ENCODE assay signal across 14 cellular contexts in the genomic region with DNA sequence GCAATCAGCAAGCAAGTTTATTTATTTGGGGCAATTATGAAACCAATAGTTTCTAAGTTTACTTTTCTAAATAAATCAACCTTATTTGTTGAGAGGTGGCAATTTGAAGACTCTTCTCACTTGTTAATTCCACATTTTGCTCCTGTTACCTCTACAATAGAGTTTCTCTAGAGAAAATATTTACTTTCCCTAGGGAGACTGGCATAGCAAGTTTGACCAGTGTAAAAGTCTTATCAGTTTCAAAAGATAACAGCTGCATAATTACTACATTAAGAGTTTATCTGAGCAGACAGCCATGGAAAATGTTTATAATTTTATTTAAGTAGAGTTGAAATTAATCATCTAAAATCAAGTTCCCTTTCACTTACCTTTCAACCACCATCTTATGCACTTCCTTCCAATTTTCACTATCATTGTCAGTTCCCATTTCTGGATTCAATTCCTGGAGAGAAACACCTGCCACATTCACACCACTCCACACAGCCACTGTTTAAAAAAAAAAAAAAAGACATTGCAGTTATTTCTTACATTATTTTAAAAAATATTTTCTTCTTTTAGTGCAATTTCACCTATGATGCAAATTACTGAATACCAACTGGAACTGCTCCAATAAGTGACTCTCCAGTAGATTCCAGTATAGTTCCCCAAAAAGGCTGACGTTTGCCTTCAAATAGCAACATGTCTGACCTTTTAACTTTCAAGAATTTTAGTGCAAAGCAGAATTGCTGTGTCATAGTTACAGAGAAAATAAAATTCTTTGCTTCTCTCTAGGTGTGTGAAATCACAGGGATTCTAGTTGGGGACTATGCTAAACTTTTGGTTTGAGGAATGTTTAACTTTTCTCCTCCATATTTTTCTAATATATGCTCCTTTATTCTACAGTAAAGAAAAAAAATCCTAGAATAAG. TPM values are rescaled to one million over a fixed set of nuclear protein-coding genes. Genes with fewer than 3 reads are reported as not detected.
DNase-seq lines count a peak whose midpoint lies in the region; ATAC-seq and TF ChIP-seq lines count a peak whose summit lies in the region.
"Had no signal": no experiment of that assay in that cellular context is flagged by ENCODE, and none has a peak within 500 bp of the region (broad histone marks: within the 10 kb centered on the region; RNA-seq: fewer than 3 reads in every experiment).

No MANE protein-coding gene starts in this region.

- H3K4me1 Mint-ChIP-seq in activated T-cell treated with anti-CD3 and anti-CD28 coated beads, Interleukin-2, amount 50 U/mL, for 24 hours (ENCODE audit: low read depth): peaks cover 55% of the 10 kb centered on the region
- H3K4me1 Mint-ChIP-seq in central memory CD8-positive, alpha-beta T cell: peaks cover 26% of the 10 kb centered on the region
- H3K4me1 Mint-ChIP-seq in progenitor cell of endocrine pancreas (ENCODE audit: low read depth): peaks cover 52% of the 10 kb centered on the region

- peaks cover 92% of the 10 kb centered on the region for H3K36me3 Mint-ChIP-seq in activated T-cell treated with anti-CD3 and anti-CD28 coated beads, Interleukin-2, amount 50 U/mL, for 24 hours (ENCODE audit: low read depth)
- H3K36me3 Mint-ChIP-seq in central memory CD8-positive, alpha-beta T cell (ENCODE audit: insufficient read depth): peaks cover 70% of the 10 kb centered on the region
- peaks cover 82% of the 10 kb centered on the region for H3K36me3 Mint-ChIP-seq in progenitor cell of endocrine pancreas (ENCODE audit: insufficient read depth)

- no peak for TF ChIP-seq CTCF in progenitor cell of endocrine pancreas (IDR thresholded peaks at IDR 0.05; ENCODE audit: unreplicated experiment)

- ATAC-seq in central memory CD8-positive, alpha-beta T cell (replicated peaks; ENCODE audit: extremely low read depth, poor library complexity, severe bottlenecking): no peak
- ATAC-seq in HG02938 (IDR thresholded peaks at IDR 0.05; ENCODE audit: unreplicated experiment): no peak
- ATAC-seq: activated T-cell treated with anti-CD3 and anti-CD28 coated beads, Interleukin-2, amount 50 U/mL, for 4 hours had no signal

- peak overlapping the region; percentile 62 for H3K27ac Mint-ChIP-seq in activated T-cell treated with anti-CD3 and anti-CD28 coated beads, Interleukin-2, amount 50 U/mL, for 24 hours
- H3K27ac Mint-ChIP-seq in central memory CD8-positive, alpha-beta T cell (ENCODE audit: low read depth): peak overlapping the region; percentile 36
- peak overlapping the region; percentile 86 for H3K27ac Mint-ChIP-seq in progenitor cell of endocrine pancreas

- no peaks in the 10 kb centered on the region for H3K9me3 Mint-ChIP-seq in activated T-cell treated with anti-CD3 and anti-CD28 coated beads, Interleukin-2, amount 50 U/mL, for 24 hours
- no peaks in the 10 kb centered on the region for H3K9me3 Mint-ChIP-seq in central memory CD8-positive, alpha-beta T cell
- H3K9me3 Mint-ChIP-seq in progenitor cell of endocrine pancreas (ENCODE audit: low read depth): peaks cover 12% of the 10 kb centered on the region
- H3K9me3 Mint-ChIP-seq: activated T-cell treated with anti-CD3 and anti-CD28 coated beads, Interleukin-2, amount 50 U/mL, for 4 hours had no signal

- no peak for DNase-seq in activated T-cell treated with anti-CD3 and anti-CD28 coated beads, Interleukin-2, amount 50 U/mL, for 24 hours
- DNase-seq in activated T-cell treated with anti-CD3 and anti-CD28 coated beads, Interleukin-2, amount 50 U/mL, for 1 hour: no peak
- DNase-seq in NCI-H1417 (lab: John Stamatoyannopoulos, UW): peak in 2 of 3 experiments; percentile 19 to 74
- DNase-seq in central memory CD8-positive, alpha-beta T cell (ENCODE audit: low spot score in 2 of 2): no peak
- no peak for DNase-seq in progenitor cell of endocrine pancreas (ENCODE audit: low spot score, unreplicated experiment)
- no peak for DNase-seq in DMS79 (lab: John Stamatoyannopoulos, UW)
- DNase-seq in HPDE6-E6E7 (ENCODE audit: extremely low spot score): no peak
- DNase-seq: activated T-cell treated with anti-CD3 and anti-CD28 coated beads, Interleukin-2, amount 50 U/mL, for 4 hours; foreskin fibroblast; kidney glomerular epithelial cell; NCI-H446 treated with DMSO at 0.1 percent for 48 hours; stimulated activated CD8-positive, alpha-beta memory T cell treated with anti-CD3 and anti-CD28 coated beads, Interleukin-4, amount 100 ng/mL, for 48 hours had no signal

- no peak overlapping the region for H3K4me3 Mint-ChIP-seq in activated T-cell treated with anti-CD3 and anti-CD28 coated beads, Interleukin-2, amount 50 U/mL, for 24 hours
- no peak overlapping the region for H3K4me3 Mint-ChIP-seq in central memory CD8-positive, alpha-beta T cell
- peak overlapping the region; percentile 56 for H3K4me3 Mint-ChIP-seq in progenitor cell of endocrine pancreas (ENCODE audit: low read depth)
- H3K4me3 Mint-ChIP-seq: activated T-cell treated with anti-CD3 and anti-CD28 coated beads, Interleukin-2, amount 50 U/mL, for 4 hours had no signal

- no peaks in the 10 kb centered on the region for H3K27me3 Mint-ChIP-seq in activated T-cell treated with anti-CD3 and anti-CD28 coated beads, Interleukin-2, amount 50 U/mL, for 24 hours
- H3K27me3 Mint-ChIP-seq in central memory CD8-positive, alpha-beta T cell: no peaks in the 10 kb centered on the region
- H3K27me3 Mint-ChIP-seq in progenitor cell of endocrine pancreas: no peaks in the 10 kb centered on the region

RNA-seq across cellular contexts. Expression of gene LDHB, which starts 19.4 kb away (rescaled TPM):
- 1,628 and 1,645 TPM in 2 replicates for total RNA-seq in progenitor cell of endocrine pancreas

RNA-seq across cellular contexts. Expression of gene GYS2, which starts 33.6 kb away (rescaled TPM):
- total RNA-seq in progenitor cell of endocrine pancreas: not detected in 2 replicates
- total RNA-seq: cerebellum had no signal

Comparison
In these comparisons a context has a peak if more than half of its experiments do, and no peak if none do; other contexts are left out.
1. DNase-seq: peak in NCI-H1417 (2 of 3); none in activated T-cell treated with anti-CD3 and anti-CD28 coated beads, Interleukin-2, amount 50 U/mL, for 24 hours (single experiment), activated T-cell treated with anti-CD3 and anti-CD28 coated beads, Interleukin-2, amount 50 U/mL, for 1 hour (single experiment), central memory CD8-positive, alpha-beta T cell (0 of 2), progenitor cell of endocrine pancreas (single experiment), DMS79 (single experiment) and HPDE6-E6E7 (single experiment).
2. H3K27ac Mint-ChIP-seq: peak in every context shown above with its lines; median percentile 86 in progenitor cell of endocrine pancreas; 62 in activated T-cell treated with anti-CD3 and anti-CD28 coated beads, Interleukin-2, amount 50 U/mL, for 24 hours; 36 in central memory CD8-positive, alpha-beta T cell.